In the genomic region with DNA sequence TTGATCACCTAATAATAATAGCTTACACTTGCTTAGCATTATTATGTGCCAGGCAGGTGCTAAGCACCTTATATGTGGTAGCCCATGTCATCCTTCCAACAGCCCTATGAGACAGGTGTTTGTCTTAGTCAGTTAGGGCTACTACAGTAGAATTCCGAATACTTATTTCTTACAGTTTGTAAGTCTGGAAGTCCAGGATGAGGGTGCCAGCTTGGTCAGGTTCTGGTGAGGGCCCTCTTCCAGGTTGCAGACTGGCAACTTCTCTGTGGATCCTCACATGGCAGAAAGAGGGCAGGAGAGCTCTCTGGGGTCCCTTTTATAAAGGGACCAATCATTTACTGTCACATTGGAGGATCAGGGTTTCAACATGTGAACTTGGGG, we compare ENCODE assay signal across 24 cellular contexts. TPM values are rescaled to one million over a fixed set of nuclear protein-coding genes. Genes with fewer than 3 reads are reported as not detected.
DNase-seq lines count a peak whose midpoint lies in the region; ATAC-seq and TF ChIP-seq lines count a peak whose summit lies in the region.
"Had no signal": no experiment of that assay in that cellular context is flagged by ENCODE, and none has a peak within 500 bp of the region (broad histone marks: within the 10 kb centered on the region; RNA-seq: fewer than 3 reads in every experiment).

No MANE protein-coding gene starts in this region.

- peak overlapping the region; percentile 81 for H3K27ac Mint-ChIP-seq in chondrocyte (ENCODE audit: unreplicated experiment)
- H3K27ac Mint-ChIP-seq in T-helper 2 cell treated with Interferon-gamma antibody and Interleukin-4, amounts not matched to agents 5 μg/mL and 100 μg/mL, for 36 hours, result no peak overlapping the region
- H3K27ac Mint-ChIP-seq: CD14-positive monocyte, GM23338, H9 had no signal

- H4K8ac ChIP-seq in IMR-90 (ENCODE audit: low read depth in 2 of 2, low read length in 2 of 2), result no peak overlapping the region; a peak in 1 of 4 replicates

- H3K23ac ChIP-seq in IMR-90 (ENCODE audit: low read depth, low read length), result no peak overlapping the region

- H2BK5ac ChIP-seq in IMR-90 (ENCODE audit: low read depth, low read length, poor library complexity, severe bottlenecking), result no peak overlapping the region

- no peak overlapping the region for H2BK120ac ChIP-seq in IMR-90 (ENCODE audit: low read depth, low read length)

- no peak for TF ChIP-seq POLR2A in IMR-90 (IDR thresholded peaks at IDR 0.05; ENCODE audit: low read depth, low read length)

- WGBS in IMR-90 (ENCODE audit: extremely low coverage in 2 of 2, insufficient read length in 1 of 2), 2 experiments, result no CpG with 5 or more reads among the region's 1 CpG
- WGBS in aorta, 2 donors, result 11 to 13% methylated on average over 1 of the region's 1 CpG

- H3K27me3 ChIP-seq in IMR-90 (ENCODE audit: control insufficient read depth, insufficient read depth, low read length), result no peaks in the 10 kb centered on the region
- H3K27me3 ChIP-seq in osteoblast (ENCODE audit: insufficient read depth, low read length), result peaks cover 5% of the 10 kb centered on the region
- H3K27me3 ChIP-seq in aorta (ENCODE audit: control insufficient read depth in 1 of 2, insufficient read depth in 2 of 2, low read length in 1 of 2), result no peaks in the 10 kb centered on the region
- H3K27me3 ChIP-seq: BE2C had no signal

- H3K4ac ChIP-seq in IMR-90 (ENCODE audit: low read depth, low read length), result no peak overlapping the region; the same call in 1 of the 2 replicates

- H3K79me2 ChIP-seq in osteoblast (ENCODE audit: insufficient read depth, low read length), result no peaks in the 10 kb centered on the region

- in situ Hi-C loops in IMR-90 (cut with MboI; ENCODE audit: low sequenced_read_pairs), result no loop called here

- peaks cover 3% of the 10 kb centered on the region for H3K9me3 Mint-ChIP-seq in chondrocyte (ENCODE audit: low read depth)
- no peaks in the 10 kb centered on the region for H3K9me3 Mint-ChIP-seq in T-helper 2 cell treated with Interferon-gamma antibody and Interleukin-4, amounts not matched to agents 5 μg/mL and 100 μg/mL, for 36 hours
- H3K9me3 Mint-ChIP-seq: GM23338, H9, HFFc6 had no signal

- H3K14ac ChIP-seq in IMR-90 (replicated peaks; ENCODE audit: low read depth, low read length), result no peak overlapping the region

- intact Hi-C loops in IMR-90 (cut with micrococcal nuclease) (no loop called here), aorta (cut with DNase I) (no loop called here)

- POLR2A ChIA-PET in IMR-90 (lab: Charles Lee; ENCODE audit: unreplicated experiment), result no interaction called here
- POLR2A ChIA-PET in GM10248 (lab: Yijun Ruan, JAX), result no interaction called here

- H3K27me3 Mint-ChIP-seq in chondrocyte (ENCODE audit: low read depth), result no peaks in the 10 kb centered on the region
- H3K27me3 Mint-ChIP-seq in T-helper 2 cell treated with Interferon-gamma antibody and Interleukin-4, amounts not matched to agents 5 μg/mL and 100 μg/mL, for 36 hours (ENCODE audit: low read depth), result peaks cover 7% of the 10 kb centered on the region

- H2AFZ ChIP-seq in IMR-90 (replicated peaks; ENCODE audit: low read length, poor library complexity) (no peak overlapping the region), osteoblast (ENCODE audit: low read length) (no peak overlapping the region)
- H2AFZ ChIP-seq: GM23338 had no signal

- H3K56ac ChIP-seq in IMR-90 (ENCODE audit: extremely low read depth, insufficient read depth, low read length), result no peak overlapping the region

- H3K36me3 ChIP-seq in IMR-90 (ENCODE audit: control insufficient read depth, insufficient read depth, low read length) (no peaks in the 10 kb centered on the region), osteoblast (ENCODE audit: insufficient read depth, low read length) (no peaks in the 10 kb centered on the region), aorta (ENCODE audit: control insufficient read depth in 1 of 2, insufficient read depth in 2 of 2, low read length in 1 of 2) (no peaks in the 10 kb centered on the region)
- H3K36me3 ChIP-seq: BE2C had no signal

- no TSS peak for BruUV-seq in IMR-90 (replicated peaks; lab: Mats Ljungman, UMichigan)

- H2BK20ac ChIP-seq in IMR-90 (ENCODE audit: low read depth, low read length), result no peak overlapping the region

- TF ChIP-seq RAD21 in IMR-90 (IDR thresholded peaks at IDR 0.05; ENCODE audit: low read length), result no peak

- no peak overlapping the region for H2AK5ac ChIP-seq in IMR-90 (ENCODE audit: low read depth, low read length)

- DNase-seq in IMR-90, result no peak
- DNase-seq in chondrocyte (ENCODE audit: low spot score), result no peak
- no peak for DNase-seq in osteoblast (ENCODE audit: insufficient read length, low spot score, missing footprints)
- DNase-seq in aorta, result no peak
- no peak for DNase-seq in T-helper 2 cell treated with Interferon-gamma antibody and Interleukin-4, amounts not matched to agents 5 μg/mL and 100 μg/mL, for 36 hours (ENCODE audit: low spot score)
- DNase-seq in GM10248 (ENCODE audit: extremely low spot score), result no peak
- DNase-seq in HCEC 1CT, result no peak
- DNase-seq: BE2C; Calu3; DMS79 treated with DMSO at 0.1 percent for 48 hours; H9; KBM-7; MV-4-11; NCI-H1105; NCI-H146; NCI-H1930; NCI-H2107; NCI-H524; NCI-H748 treated with DMSO at 0.1 percent for 48 hours; NK-92 treated with Interleukin-12 subunit alpha and Interleukin-12 subunit beta, amount 100 ng/mL, for 24 hours; PC-3 had no signal

- H3K4me1 Mint-ChIP-seq in chondrocyte (ENCODE audit: low read depth), result peaks cover 19% of the 10 kb centered on the region
- no peaks in the 10 kb centered on the region for H3K4me1 Mint-ChIP-seq in T-helper 2 cell treated with Interferon-gamma antibody and Interleukin-4, amounts not matched to agents 5 μg/mL and 100 μg/mL, for 36 hours (ENCODE audit: low read depth)
- H3K4me1 Mint-ChIP-seq: CD14-positive monocyte, GM23338, H9 had no signal

- H3K4me2 ChIP-seq in IMR-90 (ENCODE audit: low read depth, low read length), result no peak overlapping the region
- H3K4me2 ChIP-seq in osteoblast (ENCODE audit: insufficient read depth, low read length), result peak overlapping the region; percentile 63
- H3K4me2 ChIP-seq: GM23338 had no signal

- H2AK9ac ChIP-seq in IMR-90 (replicated peaks; ENCODE audit: low read depth, low read length, poor library complexity), result no peak overlapping the region

- H4K5ac ChIP-seq in IMR-90 (ENCODE audit: low read depth, low read length), result no peak overlapping the region

- no peaks in the 10 kb centered on the region for H4K20me1 ChIP-seq in IMR-90 (ENCODE audit: insufficient read depth, low read length)
- no peaks in the 10 kb centered on the region for H4K20me1 ChIP-seq in osteoblast (ENCODE audit: insufficient read depth, low read length)

- no peak overlapping the region for H3K9ac ChIP-seq in IMR-90 (ENCODE audit: low read depth, low read length)

- H3K9me1 ChIP-seq in IMR-90 (ENCODE audit: insufficient read depth, low read length), result peaks cover 6% of the 10 kb centered on the region

- H3K18ac ChIP-seq in IMR-90 (ENCODE audit: low read depth, low read length), result peak overlapping the region; percentile 14; the same call in 1 of the 2 replicates

- no peak overlapping the region for H4K91ac ChIP-seq in IMR-90 (ENCODE audit: insufficient read depth, low read depth, low read length)

- H3K4me3 Mint-ChIP-seq in chondrocyte (ENCODE audit: unreplicated experiment), result no peak overlapping the region
- H3K4me3 Mint-ChIP-seq in T-helper 2 cell treated with Interferon-gamma antibody and Interleukin-4, amounts not matched to agents 5 μg/mL and 100 μg/mL, for 36 hours, result no peak overlapping the region
- H3K4me3 Mint-ChIP-seq: CD14-positive monocyte, GM23338, H9, HFFc6 had no signal

- H3K4me1 ChIP-seq in IMR-90 (ENCODE audit: control insufficient read depth, insufficient read depth, low read length), result peaks cover 8% of the 10 kb centered on the region; the same call in 1 of the 2 replicates
- peaks cover 13% of the 10 kb centered on the region for H3K4me1 ChIP-seq in osteoblast (ENCODE audit: insufficient read depth, low read length)
- H3K4me1 ChIP-seq in aorta (ENCODE audit: control insufficient read depth in 1 of 2, insufficient read depth in 2 of 2, low read length in 2 of 2), result peaks cover 0 to 3% of the 10 kb centered on the region in 2 donors
- H3K4me1 ChIP-seq: BE2C had no signal

- CTCF ChIA-PET in IMR-90 (lab: Yijun Ruan, JAX) (no interaction called here), GM10248 (lab: Yijun Ruan, JAX) (interaction anchor here (1.0 to 2.7 kb wide), 3 partner anchors 13 to 240 kb away, joined by 3 to 7 read pairs (median 5); no protein-coding TSS in a partner anchor)

- ATAC-seq in IMR-90 (ENCODE audit: low read depth) (no peak), aorta (ENCODE audit: low FRiP score) (no peak)
- ATAC-seq: GM23338, PC-3 had no signal

- H3K27ac ChIP-seq in IMR-90 (ENCODE audit: insufficient read depth, low read length) (no peak overlapping the region), osteoblast (ENCODE audit: low read depth, low read length) (peak overlapping the region; percentile 40), aorta (ENCODE audit: low read depth in 1 of 2, low read length in 2 of 2) (peak overlapping the region; percentile 85 to 99)

- H3K9me3 ChIP-seq in IMR-90 (ENCODE audit: control insufficient read depth, insufficient read depth, low read length) (no peaks in the 10 kb centered on the region), osteoblast (ENCODE audit: low read depth, low read length) (no peaks in the 10 kb centered on the region), aorta (ENCODE audit: control insufficient read depth, low read length) (no peaks in the 10 kb centered on the region)
- H3K9me3 ChIP-seq: BE2C had no signal

- no peaks in the 10 kb centered on the region for H3K79me1 ChIP-seq in IMR-90 (ENCODE audit: low read depth in 1 of 2, low read length in 2 of 2)

- H3K4me3 ChIP-seq in IMR-90 (ENCODE audit: insufficient read depth, low read depth, low read length), result no peak overlapping the region
- H3K4me3 ChIP-seq in osteoblast (ENCODE audit: insufficient read depth, low read length), result no peak overlapping the region
- no peak overlapping the region for H3K4me3 ChIP-seq in aorta (ENCODE audit: low read length in 2 of 2)
- H3K4me3 ChIP-seq: GM23338 had no signal

- no peak overlapping the region for H2BK15ac ChIP-seq in IMR-90 (ENCODE audit: low read depth, low read length)

- H3K36me3 Mint-ChIP-seq in chondrocyte (ENCODE audit: low read depth), result no peaks in the 10 kb centered on the region
- H3K36me3 Mint-ChIP-seq in T-helper 2 cell treated with Interferon-gamma antibody and Interleukin-4, amounts not matched to agents 5 μg/mL and 100 μg/mL, for 36 hours (ENCODE audit: low read depth), result no peaks in the 10 kb centered on the region
- H3K36me3 Mint-ChIP-seq: CD14-positive monocyte had no signal

- dilution Hi-C loops in IMR-90 (cut with HindIII; ENCODE audit: low sequenced_read_pairs, unreplicated experiment), result no loop called here

- TF ChIP-seq CTCF in IMR-90 (conservative IDR thresholded peaks at IDR 0.05; ENCODE audit: low read depth, low read length) (no peak), chondrocyte (IDR thresholded peaks at IDR 0.05) (no peak), osteoblast (IDR thresholded peaks at IDR 0.05; ENCODE audit: extremely low read depth, low read depth, low read length) (no peak), GM10248 (IDR thresholded peaks at IDR 0.05; ENCODE audit: control extremely low read depth, extremely low read depth, low read depth, missing control alignments) (no peak)

RNA-seq across cellular contexts. Expression of a gene that starts 19.6 kb away (rescaled TPM):
- total RNA-seq in IMR-90 (2012; rRNA removed) (95.2 and 102 TPM in 2 replicates), chondrocyte (211 to 296 TPM (median 284 TPM) in 3 replicates), osteoblast (40.9 and 41.5 TPM in 2 replicates), aorta (1,000 to 10,000 TPM; 1,394 to 1,963 TPM)
- polyA plus RNA-seq in IMR-90 (2012; rRNA removed) (71.2 and 73.3 TPM in 2 replicates), aorta (100 to 1,000 TPM; 205 to 244 TPM)
- 40.4 and 66.0 TPM in 2 replicates for polyA plus RNA-seq in IMR-90 (2012; cell fraction: cytosol; rRNA removed)
- polyA plus RNA-seq in IMR-90 (2012; cell fraction: nucleus; rRNA removed; ENCODE audit: low replicate concordance), result 109 and 113 TPM in 2 replicates
